16 cellular contexts compared by ENCODE assay signal in the genomic region with DNA sequence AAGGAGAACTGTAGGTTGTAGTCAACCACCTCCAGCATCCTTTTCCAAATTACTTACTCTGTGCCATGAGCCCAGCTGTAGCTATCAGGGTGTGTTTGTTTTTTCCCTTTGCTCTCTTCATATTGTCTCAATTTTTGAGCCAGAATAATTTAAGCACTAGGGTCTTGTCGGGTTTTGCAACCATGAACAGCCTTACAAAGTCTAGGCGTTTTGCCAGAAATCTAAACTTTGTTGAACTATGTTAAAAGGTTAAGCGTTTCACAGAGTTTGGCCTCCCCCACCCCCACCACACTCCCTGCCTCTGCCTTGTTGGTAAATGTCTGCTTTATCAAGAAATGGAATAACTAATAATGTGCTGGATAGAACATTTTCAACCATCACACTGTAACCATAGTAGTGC.
DNase-seq lines count a peak whose midpoint lies in the region; TF ChIP-seq lines count a peak whose summit lies in the region.
"Had no signal": no experiment of that assay in that cellular context is flagged by ENCODE, and none has a peak within 500 bp of the region (broad histone marks: within the 10 kb centered on the region; RNA-seq: fewer than 3 reads in every experiment).

No MANE protein-coding gene starts in this region.

- H3K27ac ChIP-seq in mesenchymal stem cell (ENCODE audit: low read length, poor library complexity, severe bottlenecking) (no peak overlapping the region), uterus (peak overlapping the region in 1 of 2 donors; percentile 52), sigmoid colon (no peak overlapping the region), suprapubic skin (no peak overlapping the region), Karpas-422 (ENCODE audit: low read length) (no peak overlapping the region)
- H3K27ac ChIP-seq: SJCRH30 had no signal

- H3K9ac ChIP-seq in mesenchymal stem cell (ENCODE audit: low read length) (no peak overlapping the region), Karpas-422 (ENCODE audit: low read length) (no peak overlapping the region)

- peak overlapping the region in 1 of 2 experiments; percentile 73 for H3K4ac ChIP-seq in mesenchymal stem cell (ENCODE audit: low read depth in 1 of 2, low read length in 2 of 2)

- in situ Hi-C loops in astrocyte of the cerebellum (cut with HindIII; ENCODE audit: low sequenced_read_pairs): no loop called here

- H3K36me3 ChIP-seq in mesenchymal stem cell (ENCODE audit: control insufficient read depth in 1 of 2, insufficient read depth in 2 of 2, low read depth in 1 of 2, low read length in 2 of 2) (no peaks in the 10 kb centered on the region), uterus (no peaks in the 10 kb centered on the region), sigmoid colon (no peaks in the 10 kb centered on the region), suprapubic skin (no peaks in the 10 kb centered on the region), Karpas-422 (ENCODE audit: insufficient read depth, low read length) (no peaks in the 10 kb centered on the region)
- H3K36me3 ChIP-seq: SJCRH30 had no signal

- H3K4me2 ChIP-seq in mesenchymal stem cell (ENCODE audit: low read length, poor library complexity, severe bottlenecking): no peak overlapping the region
- H3K4me2 ChIP-seq in Karpas-422 (ENCODE audit: low read depth, low read length, poor library complexity, severe bottlenecking): no peak overlapping the region

- DNase-seq in astrocyte of the cerebellum (ENCODE audit: low read depth) (peak; percentile 32), fibroblast of the conjunctiva (ENCODE audit: low read depth) (peak; percentile 80), mesenchymal stem cell (peak; percentile 75), uterus (peak; percentile 25 to 33), sigmoid colon (no peak), suprapubic skin (ENCODE audit: low spot score in 2 of 2) (no peak), Karpas-422 (no peak)
- DNase-seq: activated CD4-positive, alpha-beta T cell treated with anti-CD3 and anti-CD28 coated beads for 36 hours; activated CD8-positive, alpha-beta memory T cell treated with anti-CD3 and anti-CD28 coated beads, Interleukin-2, amount 50 U/mL, for 48 hours; activated naive CD4-positive, alpha-beta T cell; caudate nucleus; endodermal cell; MM.1S; NCI-H187; T1000 had no signal

- no peak overlapping the region for H3K23ac ChIP-seq in mesenchymal stem cell (ENCODE audit: low read length in 2 of 2)

- TF ChIP-seq CTCF in astrocyte of the cerebellum (IDR thresholded peaks at IDR 0.05; ENCODE audit: low read depth, low read length, missing control alignments) (no peak), uterus (IDR thresholded peaks at IDR 0.05) (no peak), sigmoid colon (IDR thresholded peaks at IDR 0.05) (no peak), suprapubic skin (IDR thresholded peaks at IDR 0.05) (no peak)

- H2BK15ac ChIP-seq in mesenchymal stem cell (ENCODE audit: low read depth, poor library complexity, severe bottlenecking): no peak overlapping the region

- no peak overlapping the region for H4K91ac ChIP-seq in mesenchymal stem cell (ENCODE audit: low read length)

- H3K4me3 ChIP-seq in astrocyte of the cerebellum (ENCODE audit: low read depth, low read length) (no peak overlapping the region), mesenchymal stem cell (ENCODE audit: insufficient read depth in 1 of 2, low read depth in 1 of 2, low read length in 2 of 2) (no peak overlapping the region), uterus (no peak overlapping the region), sigmoid colon (no peak overlapping the region), suprapubic skin (no peak overlapping the region), Karpas-422 (ENCODE audit: low read length) (no peak overlapping the region)
- H3K4me3 ChIP-seq: SJCRH30 had no signal

- H3K18ac ChIP-seq in mesenchymal stem cell (ENCODE audit: low read depth in 1 of 2, low read length in 2 of 2): no peak overlapping the region

- no peaks in the 10 kb centered on the region for H3K9me2 ChIP-seq in Karpas-422 (replicated peaks; ENCODE audit: insufficient read depth, low read length)

- H2AK5ac ChIP-seq in mesenchymal stem cell (ENCODE audit: low read length, severe bottlenecking): no peak overlapping the region

- peak overlapping the region in 1 of 2 experiments; percentile 28 for H2BK12ac ChIP-seq in mesenchymal stem cell (ENCODE audit: low read length in 2 of 2)

- TF ChIP-seq EP300 in sigmoid colon (IDR thresholded peaks at IDR 0.05) (no peak), suprapubic skin (IDR thresholded peaks at IDR 0.05) (no peak)

- no peaks in the 10 kb centered on the region for H3K4me1 ChIP-seq in mesenchymal stem cell (ENCODE audit: control insufficient read depth, insufficient read depth, low read depth, low read length)
- no peaks in the 10 kb centered on the region for H3K4me1 ChIP-seq in uterus
- H3K4me1 ChIP-seq in sigmoid colon: no peaks in the 10 kb centered on the region
- no peaks in the 10 kb centered on the region for H3K4me1 ChIP-seq in suprapubic skin
- H3K4me1 ChIP-seq in Karpas-422 (ENCODE audit: low read length): no peaks in the 10 kb centered on the region

- no peaks in the 10 kb centered on the region for H4K20me1 ChIP-seq in Karpas-422 (ENCODE audit: insufficient read depth, low read depth, low read length)

- H3K79me2 ChIP-seq in Karpas-422 (ENCODE audit: low read length): no peaks in the 10 kb centered on the region

- H3K14ac ChIP-seq in mesenchymal stem cell (ENCODE audit: low read length in 2 of 2): no peak overlapping the region

- no peaks in the 10 kb centered on the region for H3K79me1 ChIP-seq in mesenchymal stem cell (replicated peaks; ENCODE audit: low read length, poor library complexity, severe bottlenecking)

- no peaks in the 10 kb centered on the region for H3K27me3 ChIP-seq in mesenchymal stem cell (ENCODE audit: control insufficient read depth in 1 of 2, insufficient read depth in 1 of 2, low read length in 2 of 2)
- no peaks in the 10 kb centered on the region for H3K27me3 ChIP-seq in uterus
- H3K27me3 ChIP-seq in sigmoid colon: no peaks in the 10 kb centered on the region
- no peaks in the 10 kb centered on the region for H3K27me3 ChIP-seq in suprapubic skin
- H3K27me3 ChIP-seq in Karpas-422 (ENCODE audit: low read length): no peaks in the 10 kb centered on the region
- H3K27me3 ChIP-seq: SJCRH30 had no signal

- TF ChIP-seq POLR2A in uterus (IDR thresholded peaks at IDR 0.05): no peak
- no peak for TF ChIP-seq POLR2A in sigmoid colon (IDR thresholded peaks at IDR 0.05)
- no peak for TF ChIP-seq POLR2A in suprapubic skin (IDR thresholded peaks at IDR 0.05)

- H2BK120ac ChIP-seq in mesenchymal stem cell (ENCODE audit: low read depth, low read length): no peak overlapping the region

- 60% methylated on average over 1 of the region's 3 CpGs for WGBS in mesenchymal stem cell
- WGBS in sigmoid colon, 2 donors: 53 to 64% methylated on average over 3 of the region's 3 CpGs
- 46% methylated on average over 3 of the region's 3 CpGs for WGBS in suprapubic skin

- H4K8ac ChIP-seq in mesenchymal stem cell (ENCODE audit: low read length): no peak overlapping the region

- intact Hi-C loops in uterus (cut with DNase I; ENCODE audit: low total_unique reads) (no loop called here), sigmoid colon (cut with DNase I) (no loop called here)

- H3K9me3 ChIP-seq in mesenchymal stem cell (ENCODE audit: control insufficient read depth, low read length) (no peaks in the 10 kb centered on the region), uterus (no peaks in the 10 kb centered on the region), sigmoid colon (no peaks in the 10 kb centered on the region), suprapubic skin (no peaks in the 10 kb centered on the region), Karpas-422 (ENCODE audit: low read length) (no peaks in the 10 kb centered on the region)
- H3K9me3 ChIP-seq: SJCRH30 had no signal

- no peak overlapping the region for H2BK5ac ChIP-seq in mesenchymal stem cell (ENCODE audit: low read depth, low read length, poor library complexity, severe bottlenecking)

- H2AFZ ChIP-seq in mesenchymal stem cell (ENCODE audit: low read depth, low read length) (no peak overlapping the region), Karpas-422 (ENCODE audit: low read length) (no peak overlapping the region)

Comparison
In these comparisons a context has a peak if more than half of its experiments do, and no peak if none do; other contexts are left out.
1. DNase-seq: peak in astrocyte of the cerebellum (single experiment), fibroblast of the conjunctiva (single experiment), mesenchymal stem cell (single experiment) and uterus (2 of 2); none in sigmoid colon (single experiment), suprapubic skin (0 of 2) and Karpas-422 (single experiment).